17 cellular contexts compared by ENCODE assay signal in the genomic region with DNA sequence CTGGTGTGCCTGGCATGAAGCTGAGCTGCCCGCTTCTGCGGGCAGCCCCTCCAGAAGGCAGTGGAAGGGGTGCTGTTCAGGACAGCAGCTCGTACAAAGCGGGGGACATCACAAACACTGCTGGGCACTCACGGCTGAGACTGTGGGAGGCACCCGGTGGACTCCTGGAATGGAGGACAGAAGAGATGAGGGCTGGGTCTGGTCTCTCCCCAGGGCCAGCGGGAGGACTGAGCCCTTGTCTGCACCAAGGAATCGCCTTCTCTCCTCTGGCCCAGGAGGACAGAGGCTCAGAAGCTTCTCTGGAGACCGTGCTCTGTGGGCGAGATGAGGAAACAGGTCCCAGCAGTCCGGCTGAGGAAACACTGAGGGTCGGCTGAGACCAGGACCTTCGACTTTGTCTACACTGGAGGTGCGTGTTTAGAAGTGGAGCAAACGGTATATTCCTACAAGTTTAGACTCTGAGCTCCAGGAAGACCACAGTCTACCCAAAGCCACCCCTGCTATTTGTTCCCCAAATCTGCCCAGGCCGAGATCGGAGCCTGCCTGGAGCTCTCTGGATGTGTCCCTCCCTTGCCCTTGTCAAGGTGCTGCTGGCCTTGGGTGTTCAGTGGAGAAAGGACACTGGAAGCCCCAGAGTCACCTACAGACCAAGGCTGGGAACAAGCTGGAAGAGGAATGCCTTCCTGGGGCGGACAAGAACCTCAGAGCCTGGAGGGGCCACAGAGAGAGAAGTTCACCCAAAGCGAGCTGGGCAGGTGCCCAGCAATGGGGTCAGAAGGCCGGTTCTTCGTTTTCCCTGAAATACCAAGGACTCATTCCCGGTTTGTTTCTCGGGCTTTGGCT. TPM values are rescaled to one million over a fixed set of nuclear protein-coding genes. Genes with fewer than 3 reads are reported as not detected.
DNase-seq lines count a peak whose midpoint lies in the region; ATAC-seq and TF ChIP-seq lines count a peak whose summit lies in the region.
"Had no signal": no experiment of that assay in that cellular context is flagged by ENCODE, and none has a peak within 500 bp of the region (broad histone marks: within the 10 kb centered on the region; RNA-seq: fewer than 3 reads in every experiment).

No MANE protein-coding gene starts in this region.

- H2BK120ac ChIP-seq in IMR-90 (ENCODE audit: low read depth, low read length): no peak overlapping the region

- no peak overlapping the region for H3K4me3 Mint-ChIP-seq in CD14-positive monocyte
- H3K4me3 Mint-ChIP-seq: CD8-positive, alpha-beta memory T cell had no signal

- no peak for ATAC-seq in IMR-90 (ENCODE audit: low read depth)
- ATAC-seq in sciatic nerve: no peak
- ATAC-seq in HG03196 (IDR thresholded peaks at IDR 0.05; ENCODE audit: unreplicated experiment): no peak
- ATAC-seq in HG03565 (IDR thresholded peaks at IDR 0.05; ENCODE audit: unreplicated experiment): no peak

- H3K4me1 Mint-ChIP-seq in CD14-positive monocyte: no peaks in the 10 kb centered on the region
- H3K4me1 Mint-ChIP-seq: CD8-positive, alpha-beta memory T cell had no signal

- H3K9ac ChIP-seq in IMR-90 (ENCODE audit: low read depth, low read length): no peak overlapping the region
- H3K9ac ChIP-seq: GM23248 had no signal

- peaks cover 0 to 6% (median 0%) of the 10 kb centered on the region in 7 donors for H3K9me3 Mint-ChIP-seq in CD14-positive monocyte

- H3K36me3 Mint-ChIP-seq in CD14-positive monocyte: no peaks in the 10 kb centered on the region
- H3K36me3 Mint-ChIP-seq: CD8-positive, alpha-beta memory T cell had no signal

- intact Hi-C loops in CD14-positive monocyte (cut with micrococcal nuclease) (loop anchor here in 1 of 2 donors (5.0 kb wide), 1 partner anchor 62 kb away; no protein-coding TSS in a partner anchor), IMR-90 (cut with micrococcal nuclease) (no loop called here), left ventricle myocardium inferior (cut with micrococcal nuclease) (no loop called here), sciatic nerve (cut with DNase I) (no loop called here)

- H3K4ac ChIP-seq in IMR-90 (ENCODE audit: low read depth, low read length): no peak overlapping the region

- H2BK20ac ChIP-seq in IMR-90 (ENCODE audit: low read depth, low read length): no peak overlapping the region

- no peak overlapping the region for H3K4me2 ChIP-seq in IMR-90 (ENCODE audit: low read depth, low read length)

- in situ Hi-C loops in IMR-90 (cut with MboI; ENCODE audit: low sequenced_read_pairs): no loop called here
- in situ Hi-C loops in HAP-1 (cut with MboI; ENCODE audit: low sequenced_read_pairs): no loop called here

- H4K8ac ChIP-seq in IMR-90 (ENCODE audit: low read depth in 2 of 2, low read length in 2 of 2): no peak overlapping the region

- no peak overlapping the region for H2AFZ ChIP-seq in IMR-90 (replicated peaks; ENCODE audit: low read length, poor library complexity)
- H2AFZ ChIP-seq: GM23248 had no signal

- no peak overlapping the region for H4K91ac ChIP-seq in IMR-90 (ENCODE audit: insufficient read depth, low read depth, low read length)

- DNase-seq in CD14-positive monocyte (ENCODE audit: low spot score) (peak; percentile 21), IMR-90 (no peak), left ventricle myocardium inferior (peak; percentile 9), sciatic nerve (ENCODE audit: low spot score) (peak; percentile 43), HAP-1 (ENCODE audit: low spot score in 2 of 2) (no peak)
- DNase-seq: BE2C; CD8-positive, alpha-beta memory T cell; GF-D8; GM23248; KG1; NCI-H1092; NCI-H2227 treated with DMSO at 0.1 percent for 48 hours; NCI-H526; RPMI8226 had no signal

- H3K56ac ChIP-seq in IMR-90 (ENCODE audit: extremely low read depth, insufficient read depth, low read length): no peak overlapping the region

- H3K79me1 ChIP-seq in IMR-90 (ENCODE audit: low read depth in 1 of 2, low read length in 2 of 2): no peaks in the 10 kb centered on the region; a peak in 1 of 4 replicates

- H3K9me1 ChIP-seq in IMR-90 (ENCODE audit: insufficient read depth, low read length): 0 out of 2 replicates have a peak, but pooled peaks cover 3% of the 10 kb centered on the region

- H3K9me3 ChIP-seq in IMR-90 (ENCODE audit: control insufficient read depth, insufficient read depth, low read length): no peaks in the 10 kb centered on the region
- no peaks in the 10 kb centered on the region for H3K9me3 ChIP-seq in left ventricle myocardium inferior (replicated peaks)
- H3K9me3 ChIP-seq in HAP-1: no peaks in the 10 kb centered on the region
- H3K9me3 ChIP-seq: BE2C had no signal

- TF ChIP-seq CTCF in CD14-positive monocyte (IDR thresholded peaks at IDR 0.05): no peak
- TF ChIP-seq CTCF in IMR-90 (conservative IDR thresholded peaks at IDR 0.05; ENCODE audit: low read depth, low read length): no peak
- no peak for TF ChIP-seq CTCF in left ventricle myocardium inferior (IDR thresholded peaks at IDR 0.05; ENCODE audit: borderline replicate concordance)

- H3K27ac ChIP-seq in IMR-90 (ENCODE audit: insufficient read depth, low read length) (no peak overlapping the region), left ventricle myocardium inferior (replicated peaks) (no peak overlapping the region)
- H3K27ac ChIP-seq: GM23248, HL-60 had no signal

- dilution Hi-C loops in IMR-90 (cut with HindIII; ENCODE audit: low sequenced_read_pairs, unreplicated experiment): no loop called here

- H3K36me3 ChIP-seq in IMR-90 (ENCODE audit: control insufficient read depth, insufficient read depth, low read length) (no peaks in the 10 kb centered on the region), left ventricle myocardium inferior (no peaks in the 10 kb centered on the region), HAP-1 (replicated peaks) (no peaks in the 10 kb centered on the region)
- H3K36me3 ChIP-seq: BE2C had no signal

- no peaks in the 10 kb centered on the region for H4K20me1 ChIP-seq in IMR-90 (ENCODE audit: insufficient read depth, low read length)

- H3K4me1 ChIP-seq in IMR-90 (ENCODE audit: control insufficient read depth, insufficient read depth, low read length) (peaks cover 21% of the 10 kb centered on the region), left ventricle myocardium inferior (peaks cover 31% of the 10 kb centered on the region), HAP-1 (no peaks in the 10 kb centered on the region)
- H3K4me1 ChIP-seq: BE2C had no signal

- POLR2A ChIA-PET in IMR-90 (lab: Charles Lee; ENCODE audit: unreplicated experiment): no interaction called here

- TF ChIP-seq POLR2A in IMR-90 (IDR thresholded peaks at IDR 0.05; ENCODE audit: low read depth, low read length): no peak

- no TSS peak for BruUV-seq in IMR-90 (replicated peaks; lab: Mats Ljungman, UMichigan)

- no peak overlapping the region for H2BK5ac ChIP-seq in IMR-90 (ENCODE audit: low read depth, low read length, poor library complexity, severe bottlenecking)

- H4K5ac ChIP-seq in IMR-90 (ENCODE audit: low read depth, low read length): no peak overlapping the region

- H3K18ac ChIP-seq in IMR-90 (ENCODE audit: low read depth, low read length): no peak overlapping the region

- WGBS in IMR-90 (ENCODE audit: extremely low coverage in 2 of 2, insufficient read length in 1 of 2), 2 experiments: 98% methylated on average over 8 of the region's 23 CpGs; no CpG with 5 or more reads in 1 of the 2 experiments

- peaks cover 31 to 46% (median 35%) of the 10 kb centered on the region in 3 donors for H3K27me3 Mint-ChIP-seq in CD14-positive monocyte (ENCODE audit: low read depth in 3 of 3)

- CTCF ChIA-PET in IMR-90 (lab: Yijun Ruan, JAX): interaction anchor here (0.8 kb wide), 1 partner anchor 9 kb away, joined by 3 read pairs; no protein-coding TSS in a partner anchor

- no peak overlapping the region for H3K23ac ChIP-seq in IMR-90 (ENCODE audit: low read depth, low read length)

- no peak for TF ChIP-seq RAD21 in IMR-90 (IDR thresholded peaks at IDR 0.05; ENCODE audit: low read length)

- no peak overlapping the region for H3K14ac ChIP-seq in IMR-90 (replicated peaks; ENCODE audit: low read depth, low read length)

- no peak overlapping the region; the same call in none of the 2 replicates for H2AK5ac ChIP-seq in IMR-90 (ENCODE audit: low read depth, low read length)

- H3K27me3 ChIP-seq in IMR-90 (ENCODE audit: control insufficient read depth, insufficient read depth, low read length) (no peaks in the 10 kb centered on the region), left ventricle myocardium inferior (ENCODE audit: low read depth) (no peaks in the 10 kb centered on the region), HAP-1 (ENCODE audit: low read depth) (no peaks in the 10 kb centered on the region)

- H3K4me3 ChIP-seq in IMR-90 (ENCODE audit: insufficient read depth, low read depth, low read length): no peak overlapping the region
- H3K4me3 ChIP-seq in left ventricle myocardium inferior: no peak overlapping the region
- no peak overlapping the region for H3K4me3 ChIP-seq in HAP-1
- H3K4me3 ChIP-seq: GM23248 had no signal

- H2BK15ac ChIP-seq in IMR-90 (ENCODE audit: low read depth, low read length): no peak overlapping the region

- H3K27ac Mint-ChIP-seq in CD14-positive monocyte: no peak overlapping the region
- H3K27ac Mint-ChIP-seq: CD8-positive, alpha-beta memory T cell had no signal

- peak overlapping the region; percentile 31 for H2AK9ac ChIP-seq in IMR-90 (replicated peaks; ENCODE audit: low read depth, low read length, poor library complexity)

TF ChIP-seq in IMR-90, 13 proteins besides CTCF, POLR2A, EP300 and RAD21 (continues in another document):
- TF ChIP-seq CEBPB (IDR thresholded peaks at IDR 0.05; ENCODE audit: low read depth, low read length) (no peak), NFE2L2 (IDR thresholded peaks at IDR 0.05; ENCODE audit: low read depth, low read length) (no peak), MXI1 (IDR thresholded peaks at IDR 0.05; ENCODE audit: borderline replicate concordance, low read depth, low read length) (no peak), RFX5 (IDR thresholded peaks at IDR 0.05; ENCODE audit: low read depth, low read length) (no peak), MAFK (IDR thresholded peaks at IDR 0.05; ENCODE audit: low read depth, low read length) (no peak), FOS (IDR thresholded peaks at IDR 0.05; ENCODE audit: low read depth, low read length) (no peak), MAZ (IDR thresholded peaks at IDR 0.05; ENCODE audit: borderline replicate concordance, low read depth, low read length) (no peak), SMC3 (IDR thresholded peaks at IDR 0.05; ENCODE audit: low read depth, low read length) (no peak), CHD1 (IDR thresholded peaks at IDR 0.05; ENCODE audit: low read depth, low read length) (no peak)

RNA-seq across cellular contexts. Expression of a gene that starts 12.9 kb away (rescaled TPM):
- polyA plus RNA-seq in CD14-positive monocyte (1 to 10 TPM in 1 of 2 donors, under 1 TPM in 1; 0.87 to 2.9 TPM), IMR-90 (2012; rRNA removed) (20.6 and 21.4 TPM in 2 replicates)
- total RNA-seq in IMR-90 (2012; rRNA removed) (31.7 and 36.7 TPM in 2 replicates), left ventricle myocardium inferior (105 TPM), sciatic nerve (54.3 TPM)
- polyA plus RNA-seq in IMR-90 (2012; cell fraction: cytosol; rRNA removed): 15.9 and 20.4 TPM in 2 replicates
- 12.2 and 16.8 TPM in 2 replicates for polyA plus RNA-seq in IMR-90 (2012; cell fraction: nucleus; rRNA removed; ENCODE audit: low replicate concordance)

Comparison
In these comparisons a context has a peak if more than half of its experiments do, and no peak if none do; other contexts are left out.
1. DNase-seq: peak in CD14-positive monocyte (single experiment), left ventricle myocardium inferior (single experiment) and sciatic nerve (single experiment); none in IMR-90 (single experiment) and HAP-1 (0 of 2).